Comparison of ENCODE assay signal across 1 cellular context in genomic region chr12:19613051-19613535, GRCh38.
TF ChIP-seq lines count a peak whose summit lies in the region.

No MANE protein-coding gene starts in this region.

TF ChIP-seq in WTC11, 78 proteins besides CTCF, POLR2A, EP300 and RAD21 (continued from another document):
- no peak for TF ChIP-seq ARID4B (CRISPR knock-in tag; IDR thresholded peaks at IDR 0.05; ENCODE audit: borderline replicate concordance)
- TF ChIP-seq FOXP1 (CRISPR knock-in tag; IDR thresholded peaks at IDR 0.05; ENCODE audit: borderline replicate concordance): no peak
- TF ChIP-seq ZNF317 (CRISPR knock-in tag; IDR thresholded peaks at IDR 0.05; ENCODE audit: borderline replicate concordance, low read depth): no peak
